ENCODE assay signal across 9 cellular contexts in genomic region chr6:33201935-33202334, GRCh38. TPM values are rescaled to one million over a fixed set of nuclear protein-coding genes. Genes with fewer than 3 reads are reported as not detected.
DNase-seq lines count a peak whose midpoint lies in the region; ATAC-seq and TF ChIP-seq lines count a peak whose summit lies in the region.
"Had no signal": no experiment of that assay in that cellular context is flagged by ENCODE, and none has a peak within 500 bp of the region (broad histone marks: within the 10 kb centered on the region; RNA-seq: fewer than 3 reads in every experiment).

No MANE protein-coding gene starts in this region.

- peaks cover 72% of the 10 kb centered on the region for H3K4me1 Mint-ChIP-seq in MCF 10A (ENCODE audit: insufficient read depth, unreplicated experiment)

- POLR2A ChIA-PET in MCF 10A (lab: Yijun Ruan, JAX), result interaction anchor here (0.9 to 1.8 kb wide), 2 partner anchors 70 to 116 kb away, joined by 4 to 7 read pairs; partner anchors contain the start of genes RPS18, VPS52 and ZBTB22

- H3K9me3 Mint-ChIP-seq in MCF 10A (ENCODE audit: unreplicated experiment), result no peaks in the 10 kb centered on the region

- no peak for TF ChIP-seq CTCF in 22Rv1 (IDR thresholded peaks at IDR 0.05)
- TF ChIP-seq CTCF in MCF 10A (IDR thresholded peaks at IDR 0.05; ENCODE audit: unreplicated experiment), result no peak

- H3K4me3 Mint-ChIP-seq in MCF 10A (ENCODE audit: unreplicated experiment), result peak overlapping the region; percentile 98

- H3K36me3 Mint-ChIP-seq in MCF 10A (ENCODE audit: insufficient read depth, unreplicated experiment), result peaks cover 38% of the 10 kb centered on the region

- H3K36me3 ChIP-seq in HUES6 (ENCODE audit: control insufficient read depth, insufficient read depth, low read length), result peaks cover 26% of the 10 kb centered on the region
- peaks cover 30% of the 10 kb centered on the region for H3K36me3 ChIP-seq in muscle layer of colon (ENCODE audit: insufficient read depth, low read length)

- intact Hi-C loops in MCF 10A (cut with micrococcal nuclease), result loop anchor here (2.0 to 5.0 kb wide), 2 partner anchors 47 to 95 kb away; partner anchors contain the start of gene RGL2

- no TSS peak for BruUV-seq in MCF 10A (replicated peaks; lab: Mats Ljungman, UMichigan)

- no peak for DNase-seq in MCF 10A (ENCODE audit: unreplicated experiment)
- no peak for DNase-seq in inferior parietal cortex (ENCODE audit: extremely low spot score)
- DNase-seq in germinal center (ENCODE audit: low spot score), result no peak
- no peak for DNase-seq in NCI-H446 (lab: John Stamatoyannopoulos, UW)
- DNase-seq: stimulated activated CD8-positive, alpha-beta memory T cell treated with anti-CD3 and anti-CD28 coated beads, Interleukin-4, amount 100 ng/mL, for 48 hours had no signal

- peak overlapping the region; percentile 100 for H3K27ac Mint-ChIP-seq in MCF 10A (ENCODE audit: low read depth, unreplicated experiment)

- peaks cover 46% of the 10 kb centered on the region; the same call in 1 of the 2 replicates for H3K4me1 ChIP-seq in HUES6 (ENCODE audit: control insufficient read depth, insufficient read depth, low read length)
- peaks cover 61% of the 10 kb centered on the region for H3K4me1 ChIP-seq in muscle layer of colon (ENCODE audit: insufficient read depth, low read length)

- peaks cover 18% of the 10 kb centered on the region for H3K27me3 ChIP-seq in HUES6 (ENCODE audit: control insufficient read depth, insufficient read depth, low read length)
- H3K27me3 ChIP-seq in muscle layer of colon (ENCODE audit: control insufficient read depth in 1 of 2, insufficient read depth in 2 of 2, low read length in 2 of 2), result no peaks in the 10 kb centered on the region

- peak overlapping the region; percentile 91 for H3K4me3 ChIP-seq in HUES6 (ENCODE audit: low read depth, low read length)
- H3K4me3 ChIP-seq in muscle layer of colon (ENCODE audit: low read depth in 1 of 2, low read length in 2 of 2), result peak overlapping the region; percentile 64 to 95

- CTCF ChIA-PET in MCF 10A (lab: Yijun Ruan, JAX), result no interaction called here

- H3K9ac ChIP-seq in HUES6 (ENCODE audit: low read length) (no peak overlapping the region), muscle layer of colon (ENCODE audit: low read length) (no peak overlapping the region)

- no peak for ATAC-seq in GM21381 (IDR thresholded peaks at IDR 0.05; ENCODE audit: unreplicated experiment)

- H3K27ac ChIP-seq in 22Rv1 (peak overlapping the region; percentile 96), HUES6 (ENCODE audit: low read depth, low read length) (no peak overlapping the region), muscle layer of colon (ENCODE audit: low read depth, low read length) (peak overlapping the region; percentile 99)

- H3K9me3 ChIP-seq in HUES6 (ENCODE audit: control insufficient read depth, insufficient read depth, low read depth, low read length), result no peaks in the 10 kb centered on the region
- no peaks in the 10 kb centered on the region for H3K9me3 ChIP-seq in muscle layer of colon (ENCODE audit: low read length)

- no peaks in the 10 kb centered on the region for H3K27me3 Mint-ChIP-seq in MCF 10A (ENCODE audit: insufficient read depth, unreplicated experiment)

RNA-seq across cellular contexts. Expression of gene SLC39A7, which starts 1.3 kb away (rescaled TPM):
- 118 and 187 TPM in 2 replicates for total RNA-seq in MCF 10A (2022)

RNA-seq across cellular contexts. Expression of gene RXRB, which starts 1.5 kb away (rescaled TPM):
- total RNA-seq in MCF 10A (2022), result 29.6 and 35.1 TPM in 2 replicates

RNA-seq across cellular contexts. Expression of gene HSD17B8, which starts 2.5 kb away (rescaled TPM):
- total RNA-seq in MCF 10A (2022), result 26.4 and 26.6 TPM in 2 replicates

RNA-seq across cellular contexts. Expression of gene RING1, which starts 6.4 kb away (rescaled TPM):
- total RNA-seq in MCF 10A (2022), result 45.4 and 48.3 TPM in 2 replicates

RNA-seq across cellular contexts. Expression of gene COL11A2, which starts 9.7 kb away (rescaled TPM):
- 0.91 and 1.5 TPM in 2 replicates for total RNA-seq in MCF 10A (2022)
